23 cellular contexts compared by ENCODE assay signal in genomic region chr3:73096169-73096568, GRCh38. TPM values are rescaled to one million over a fixed set of nuclear protein-coding genes. Genes with fewer than 3 reads are reported as not detected.
A peak's percentile ranks its signal among the peaks of the same experiment; 100 is the strongest.
DNase-seq lines count a peak whose midpoint lies in the region; ATAC-seq, FAIRE-seq and TF ChIP-seq lines count a peak whose summit lies in the region.
"Had no signal": no experiment of that assay in that cellular context is flagged by ENCODE, and none has a peak within 500 bp of the region (broad histone marks: within the 10 kb centered on the region; RNA-seq: fewer than 3 reads in every experiment).

No MANE protein-coding gene starts in this region.

- H3K14ac ChIP-seq in H1 (ENCODE audit: insufficient read length): no peak overlapping the region

- no peak for FAIRE-seq in A549 (lab: Jason Lieb, UNC)
- no peak for FAIRE-seq in K562 (lab: Jason Lieb, UNC)
- no peak for FAIRE-seq in H1 (lab: Jason Lieb, UNC)
- FAIRE-seq: A204.1, D721Med, G401.6, GM12891, GM19239 had no signal

- H3K27ac ChIP-seq in A549: no peak overlapping the region
- H3K27ac ChIP-seq in BLaER1 treated with 17β-estradiol and CSF1 and Interleukin-3, amounts not matched to agents 10 nM and 100 nM: peak overlapping the region in 5 of 11 experiments; percentile 90 to 98 (median 93); a peak in 8 of 22 replicates
- H3K27ac ChIP-seq in K562 (ENCODE audit: extremely low read depth, low read depth, low read length): no peak overlapping the region
- no peak overlapping the region for H3K27ac ChIP-seq in H1 (ENCODE audit: low read depth, low read length)
- H3K27ac ChIP-seq in Peyer's patch: no peak overlapping the region
- H3K27ac ChIP-seq: BLaER1, C4-2B had no signal

- no peaks in the 10 kb centered on the region for H3K27me3 ChIP-seq in BLaER1 treated with 17β-estradiol and CSF1 and Interleukin-3, amounts not matched to agents 10 nM and 100 nM
- peaks cover 0 to 16% of the 10 kb centered on the region in 2 experiments; a peak in 2 of 5 replicates for H3K27me3 ChIP-seq in K562 (ENCODE audit: control insufficient read depth in 2 of 2, insufficient read depth in 2 of 2, low read length in 2 of 2)
- no peaks in the 10 kb centered on the region for H3K27me3 ChIP-seq in H1 (replicated peaks in 1 of 4; ENCODE audit: control insufficient read depth in 3 of 4, extremely low read depth in 1 of 4, insufficient read depth in 3 of 4, low read length in 3 of 4)
- H3K27me3 ChIP-seq in Peyer's patch: no peaks in the 10 kb centered on the region
- H3K27me3 ChIP-seq: BE2C, BLaER1 had no signal

- no peaks in the 10 kb centered on the region for H3K9me1 ChIP-seq in K562 (ENCODE audit: control insufficient read depth, insufficient read depth, low read length)

- no peak overlapping the region for H3K23ac ChIP-seq in H1 (ENCODE audit: insufficient read length)

- no peak overlapping the region for H2BK15ac ChIP-seq in H1 (ENCODE audit: low read length)

- POLR2A ChIA-PET in A549 (lab: Yijun Ruan, JAX) (no interaction called here), K562 (lab: Yijun Ruan, JAX) (interaction anchor here (0.6 kb wide), 1 partner anchor 198 kb away, joined by 3 read pairs; no protein-coding TSS in a partner anchor), H1 (lab: Charles Lee; ENCODE audit: partially characterized antibody) (no interaction called here)

- H3K4me3 ChIP-seq in A549: no peak overlapping the region
- H3K4me3 ChIP-seq in BLaER1 treated with 17β-estradiol and CSF1 and Interleukin-3, amounts not matched to agents 10 nM and 100 nM: peak overlapping the region in 3 of 10 experiments; percentile 54 to 65 (median 60); a peak in 4 of 20 replicates
- H3K4me3 ChIP-seq in K562: no peak overlapping the region
- no peak overlapping the region for H3K4me3 ChIP-seq in H1 (ENCODE audit: extremely low read depth in 1 of 4, insufficient read depth in 2 of 4, low read depth in 3 of 4, low read length in 4 of 4)
- no peak overlapping the region for H3K4me3 ChIP-seq in Peyer's patch
- H3K4me3 ChIP-seq: BLaER1 had no signal

- no peak for TF ChIP-seq RAD21 in A549 (conservative IDR thresholded peaks at IDR 0.05 in 1 of 2, IDR thresholded peaks at IDR 0.05 in 1 of 2)
- TF ChIP-seq RAD21 in K562 (CRISPR knock-in tag; conservative IDR thresholded peaks at IDR 0.05 in 1 of 2, IDR thresholded peaks at IDR 0.05 in 1 of 2): no peak
- no peak for TF ChIP-seq RAD21 in H1 (IDR thresholded peaks at IDR 0.05 in 1 of 2, conservative IDR thresholded peaks at IDR 0.05 in 1 of 2; ENCODE audit: low read depth in 2 of 2, low read length in 2 of 2)

- no peaks in the 10 kb centered on the region for H3K4me1 ChIP-seq in A549
- H3K4me1 ChIP-seq in BLaER1 treated with 17β-estradiol and CSF1 and Interleukin-3, amounts not matched to agents 10 nM and 100 nM: peaks cover 34 to 73% (median 53%) of the 10 kb centered on the region in 10 experiments
- H3K4me1 ChIP-seq in K562 (replicated peaks in 1 of 2; ENCODE audit: control insufficient read depth in 2 of 2, insufficient read depth in 2 of 2, low read length in 2 of 2): no peaks in the 10 kb centered on the region; a peak in 1 of 5 replicates
- peaks cover 0 to 16% (median 7%) of the 10 kb centered on the region in 4 experiments; a peak in 6 of 7 replicates for H3K4me1 ChIP-seq in H1 (replicated peaks in 1 of 4; ENCODE audit: control insufficient read depth in 3 of 4, insufficient read depth in 4 of 4, low read length in 3 of 4)
- peaks cover 0 to 4% (median 0%) of the 10 kb centered on the region in 4 donors for H3K4me1 ChIP-seq in Peyer's patch
- H3K4me1 ChIP-seq: BE2C had no signal

- TF ChIP-seq CTCF in A549 (IDR thresholded peaks at IDR 0.05) (no peak), K562 (IDR thresholded peaks at IDR 0.05 in 2 of 3, conservative IDR thresholded peaks at IDR 0.05 in 1 of 3; ENCODE audit: insufficient read depth in 2 of 3, low read depth in 1 of 3, low read length in 3 of 3) (no peak), H1 (IDR thresholded peaks at IDR 0.05; ENCODE audit: control extremely low read depth in 1 of 3, insufficient read depth in 1 of 3, low read depth in 1 of 3, low read length in 3 of 3) (no peak), Peyer's patch (IDR thresholded peaks at IDR 0.05) (no peak)

- H2AK5ac ChIP-seq in H1 (ENCODE audit: low read depth, low read length): no peak overlapping the region

- H3K36me3 ChIP-seq in BLaER1 treated with 17β-estradiol and CSF1 and Interleukin-3, amounts not matched to agents 10 nM and 100 nM: no peaks in the 10 kb centered on the region
- H3K36me3 ChIP-seq in K562 (ENCODE audit: control insufficient read depth, insufficient read depth, low read length) (no peaks in the 10 kb centered on the region), H1 (ENCODE audit: control insufficient read depth in 2 of 4, insufficient read depth in 4 of 4, low read length in 3 of 4) (no peaks in the 10 kb centered on the region), Peyer's patch (no peaks in the 10 kb centered on the region)
- H3K36me3 ChIP-seq: BE2C, BLaER1 had no signal

- H3K79me2 ChIP-seq in K562 (ENCODE audit: control insufficient read depth, insufficient read depth, low read length) (no peaks in the 10 kb centered on the region), H1 (ENCODE audit: control insufficient read depth in 1 of 2, insufficient read depth in 2 of 2, low read length in 2 of 2) (no peaks in the 10 kb centered on the region)

- H3K9me3 ChIP-seq in A549 (no peaks in the 10 kb centered on the region), K562 (replicated peaks; ENCODE audit: control insufficient read depth, insufficient read depth, low read depth, low read length) (peaks cover 3% of the 10 kb centered on the region; the same call in 1 of the 2 replicates), H1 (ENCODE audit: insufficient read depth in 2 of 2, low read depth in 1 of 2, low read length in 1 of 2) (no peaks in the 10 kb centered on the region), Peyer's patch (no peaks in the 10 kb centered on the region)
- H3K9me3 ChIP-seq in BLaER1 treated with 17β-estradiol and CSF1 and Interleukin-3, amounts not matched to agents 10 nM and 100 nM (replicated peaks in 1 of 11): peaks cover 0 to 4% (median 0%) of the 10 kb centered on the region in 11 experiments; a peak in 3 of 22 replicates
- H3K9me3 ChIP-seq: BE2C, BLaER1, Caco-2 had no signal

- no TSS peak for BruUV-seq in K562 (replicated peaks; lab: Mats Ljungman, UMichigan)

- H3K79me1 ChIP-seq in H1 (ENCODE audit: low read depth, low read length): no peaks in the 10 kb centered on the region

- no peak overlapping the region for H3K4ac ChIP-seq in H1 (replicated peaks; ENCODE audit: insufficient read length, low read depth, low read length)

- no peak overlapping the region for H4K5ac ChIP-seq in H1 (ENCODE audit: insufficient read length, low read depth, low read length)

- H3K56ac ChIP-seq in H1 (replicated peaks; ENCODE audit: insufficient read length, low read depth, low read length): no peak overlapping the region

- no peak overlapping the region for H3K9ac ChIP-seq in BLaER1 treated with 17β-estradiol and CSF1 and Interleukin-3, amounts not matched to agents 10 nM and 100 nM
- H3K9ac ChIP-seq in K562 (ENCODE audit: insufficient read depth in 1 of 2, low read depth in 2 of 2, low read length in 2 of 2): no peak overlapping the region
- H3K9ac ChIP-seq in H1 (replicated peaks in 1 of 4; ENCODE audit: extremely low read depth in 1 of 4, low read depth in 3 of 4, low read length in 3 of 4): no peak overlapping the region
- H3K9ac ChIP-seq: BLaER1 had no signal

- H4K8ac ChIP-seq in H1 (ENCODE audit: extremely low read depth, insufficient read depth, low read length): no peak overlapping the region

- DNase-seq in A549 (ENCODE audit: low read depth in 1 of 2, low spot score in 1 of 2) (no peak), K562 (ENCODE audit: extremely low read depth in 1 of 4, low spot score in 3 of 4) (no peak), H1 (ENCODE audit: low read depth in 1 of 2, low spot score in 2 of 2) (no peak), Peyer's patch (no peak), AML-193 (lab: John Stamatoyannopoulos, UW) (no peak)
- DNase-seq: 8988T; BE2C; Caco-2; Calu3; CD4-positive, alpha-beta T cell; CD8-positive, alpha-beta T cell; DMS79 treated with DMSO at 0.1 percent for 48 hours; GF-D8 had no signal

- WGBS in A549 (ENCODE audit: missing lambda C conversion rate): 44% methylated on average over 2 of the region's 2 CpGs
- WGBS in K562 (ENCODE audit: insufficient coverage, low coverage, missing lambda C conversion rate): 56% methylated on average over 2 of the region's 2 CpGs
- 91% methylated on average over 2 of the region's 2 CpGs; no CpG with 5 or more reads in 1 of the 2 experiments for WGBS in H1 (ENCODE audit: extremely low coverage in 1 of 2, insufficient coverage in 1 of 2, insufficient read length in 1 of 2, insufficient replicate concordance in 2 of 2, low coverage in 1 of 2, low lambda C conversion rate in 2 of 2, missing lambda C conversion rate in 1 of 2), 2 experiments

- intact Hi-C loops in K562 (cut with micrococcal nuclease): no loop called here

- H3K18ac ChIP-seq in H1 (ENCODE audit: extremely low read depth, low read length): no peak overlapping the region

- CTCF ChIA-PET in A549 (lab: Yijun Ruan, JAX): interaction anchor here (2.0 to 3.2 kb wide), 3 partner anchors 10 to 406 kb away, joined by 13 to 18 read pairs (median 13); no protein-coding TSS in a partner anchor
- CTCF ChIA-PET in K562 (lab: Yijun Ruan, JAX; ENCODE audit: low intra/inter-chr PET ratio): no interaction called here
- CTCF ChIA-PET in H1 (lab: Charles Lee; ENCODE audit: partially characterized antibody): interaction anchor here (0.6 to 1.8 kb wide), 4 partner anchors 10 to 406 kb away, joined by 3 to 9 read pairs (median 6); no protein-coding TSS in a partner anchor

- H2BK20ac ChIP-seq in H1 (ENCODE audit: low read length): no peak overlapping the region

- H3K4me2 ChIP-seq in A549: no peak overlapping the region
- peak overlapping the region in 9 of 11 experiments; percentile 81 to 95 (median 91); a peak in 18 of 22 replicates for H3K4me2 ChIP-seq in BLaER1 treated with 17β-estradiol and CSF1 and Interleukin-3, amounts not matched to agents 10 nM and 100 nM
- H3K4me2 ChIP-seq in K562 (ENCODE audit: insufficient read depth, low read length): no peak overlapping the region
- no peak overlapping the region for H3K4me2 ChIP-seq in H1 (ENCODE audit: insufficient read depth in 1 of 2, low read depth in 2 of 2, low read length in 2 of 2)

- H2AFZ ChIP-seq in K562 (ENCODE audit: low read depth, low read length) (no peak overlapping the region), H1 (ENCODE audit: low read length) (no peak overlapping the region)

- H4K91ac ChIP-seq in H1 (replicated peaks; ENCODE audit: insufficient read length, low read length): no peak overlapping the region

- no peak overlapping the region for H2BK5ac ChIP-seq in H1 (ENCODE audit: low read depth, low read length)

- no peak for TF ChIP-seq EP300 in A549 (IDR thresholded peaks at IDR 0.05)
- no peak for TF ChIP-seq EP300 in K562 (IDR thresholded peaks at IDR 0.05; ENCODE audit: low read length)
- no peak for TF ChIP-seq EP300 in H1 (IDR thresholded peaks at IDR 0.05; ENCODE audit: borderline replicate concordance in 1 of 2, low read depth in 2 of 2, low read length in 2 of 2)

- H3K23me2 ChIP-seq in H1 (ENCODE audit: low read depth, low read length): no peaks in the 10 kb centered on the region

- no peak overlapping the region for H2BK120ac ChIP-seq in H1 (replicated peaks; ENCODE audit: low read depth, low read length)

- in situ Hi-C loops in K562 (cut with MboI): loop anchor here (5.0 to 25.0 kb wide), 2 partner anchors 331 to 1384 kb away; no protein-coding TSS in a partner anchor

- H2BK12ac ChIP-seq in H1 (ENCODE audit: low read depth, low read length): peak overlapping the region; percentile 4; the same call in 1 of the 2 replicates

- TF ChIP-seq POLR2A in A549 (IDR thresholded peaks at IDR 0.05; ENCODE audit: low read length) (no peak), K562 (conservative IDR thresholded peaks at IDR 0.05) (no peak), H1 (IDR thresholded peaks at IDR 0.05; ENCODE audit: control extremely low read depth in 1 of 2, low read depth in 2 of 2, low read length in 2 of 2) (no peak), Peyer's patch (IDR thresholded peaks at IDR 0.05) (no peak)

- no peaks in the 10 kb centered on the region for H4K20me1 ChIP-seq in BLaER1 treated with 17β-estradiol and CSF1 and Interleukin-3, amounts not matched to agents 10 nM and 100 nM
- H4K20me1 ChIP-seq in K562 (replicated peaks; ENCODE audit: control insufficient read depth, insufficient read depth, low read length) (no peaks in the 10 kb centered on the region; the same call in 1 of the 2 replicates), H1 (replicated peaks in 1 of 2; ENCODE audit: control insufficient read depth in 1 of 2, insufficient read depth in 2 of 2, low read length in 2 of 2) (no peaks in the 10 kb centered on the region)
- H4K20me1 ChIP-seq: BLaER1 had no signal

- no peak for ATAC-seq in A549
- ATAC-seq in K562: no peak
- ATAC-seq in HG02970 (IDR thresholded peaks at IDR 0.05; ENCODE audit: low FRiP score, unreplicated experiment): no peak
- ATAC-seq in HG02759 (IDR thresholded peaks at IDR 0.05; ENCODE audit: unreplicated experiment): no peak
- ATAC-seq: CD8-positive, alpha-beta T cell had no signal

RNA-seq across cellular contexts. Expression of gene EBLN2, which starts 34.7 kb away (rescaled TPM):
- polyA plus RNA-seq in A549 (2011; rRNA removed) (3.0 and 4.1 TPM in 2 replicates), A549 (2017; fragmentation: RNase III; extraction: RNeasy Plus Mini Kit Qiagen cat#74134 plus additional on column Dnase treatment) (1.4 to 1.8 TPM (median 1.4 TPM) in 3 replicates), K562 (2011; rRNA removed) (2.4 and 2.5 TPM in 2 replicates), K562 (2014; fragmentation: Illumina TruSeq; extraction: Trizol) (1.6 and 1.8 TPM in 2 replicates), K562 (2014; fragmentation: Nextera tagmentation; extraction: Ambion mirVana) (1 to 10 TPM in 1 of 2 experiments, under 1 TPM in 1; 0.39 to 1.4 TPM), K562 (2014; rRNA removed) (1.6 and 1.8 TPM in 2 replicates), H1 (2011; rRNA removed) (1.6 and 1.9 TPM in 2 replicates)
- polyA plus RNA-seq in A549 (2012; cell fraction: cytosol; rRNA removed): 0.35 and 0.46 TPM in 2 replicates
- polyA plus RNA-seq in A549 (2012; cell fraction: nucleus; rRNA removed): 1.9 and 2.3 TPM in 2 replicates
- polyA minus RNA-seq in A549 (2011; rRNA and poly(A)+ RNA removed): 7.7 and 7.9 TPM in 2 replicates
- total RNA-seq in K562 (2011; cell fraction: chromatin; rRNA removed; ENCODE audit: low replicate concordance): 17.9 and 40.1 TPM in 2 replicates
- total RNA-seq in K562 (2011; cell fraction: nucleolus; rRNA removed): 7.8 and 12.0 TPM in 2 replicates
- 19.9 and 38.8 TPM in 2 replicates for total RNA-seq in K562 (2011; cell fraction: nucleoplasm; rRNA removed)
- total RNA-seq in K562 (2014; rRNA removed) (2.4 and 2.5 TPM in 2 replicates), K562 (2014; rRNA removed; fragmentation: Illumina TruSeq; extraction: Trizol) (4.6 and 5.2 TPM in 2 replicates), K562 (2015; rRNA removed; fragmentation: Illumina TruSeq; extraction: Trizol) (3.8 TPM in 2 replicates), K562 (2021) (2.2 and 3.0 TPM in 2 replicates), Peyer's patch (10 to 100 TPM in 3 of 4 donors, 1 to 10 TPM in 1; 8.2 to 14.9 (median 11.9) TPM)
- polyA plus RNA-seq in K562 (2011; cell fraction: cytosol; rRNA removed): 0.25 and 0.49 TPM in 2 replicates
- polyA plus RNA-seq in K562 (2011; cell fraction: nucleus; rRNA removed): 5.9 and 6.9 TPM in 2 replicates
- 0.78 and 1.1 TPM in 2 replicates for polyA plus RNA-seq in K562 (2012)
- 14.6 and 18.2 TPM in 2 replicates for polyA minus RNA-seq in K562 (2011; rRNA and poly(A)+ RNA removed)
- polyA minus RNA-seq in K562 (2011; cell fraction: cytosol; rRNA and poly(A)+ RNA removed): 3.1 TPM in 2 replicates
- 7.3 and 16.2 TPM in 2 replicates for polyA minus RNA-seq in K562 (2011; cell fraction: nucleus; rRNA and poly(A)+ RNA removed)
- 3.8 and 3.9 TPM in 2 replicates for total RNA-seq in H1 (2021; fragmentation: NEBNext Ultra II Directional; extraction: Animal tissue kit (Norgen Biotek cat#: 25700))
- polyA plus RNA-seq in H1 (2011; cell fraction: cytosol; rRNA removed): 2.9 TPM
- polyA plus RNA-seq in H1 (2011; cell fraction: nucleus; rRNA removed): 4.4 TPM
- 2.7 to 5.3 TPM (median 3.4 TPM) in 4 replicates for polyA plus RNA-seq in H1 (2012, experiment 1 of 2)
- 0.58 TPM for polyA plus RNA-seq in H1 (2012, experiment 2 of 2)
- polyA plus RNA-seq in H1 (2013, experiment 1 of 2): 2.6 TPM
- 2.3 TPM for polyA plus RNA-seq in H1 (2013, experiment 2 of 2)
- 14.4 and 16.5 TPM in 2 replicates for polyA minus RNA-seq in H1 (2011; rRNA and poly(A)+ RNA removed)
- 7.3 TPM for polyA minus RNA-seq in H1 (2011; cell fraction: cytosol; rRNA and poly(A)+ RNA removed)
- 27.0 TPM for polyA minus RNA-seq in H1 (2011; cell fraction: nucleus; rRNA and poly(A)+ RNA removed)

Comparison
In these comparisons a context has a peak if more than half of its experiments do, and no peak if none do; other contexts are left out.
1. H3K4me2 ChIP-seq: peak in BLaER1 treated with 17β-estradiol and CSF1 and Interleukin-3, amounts not matched to agents 10 nM and 100 nM (9 of 11); none in A549 (single experiment), K562 (single experiment) and H1 (0 of 2).